In genomic region chr16:30350134-30350871, GRCh38 we compare ENCODE assay signal across 8 cellular contexts. TPM values are rescaled to one million over a fixed set of nuclear protein-coding genes. Genes with fewer than 3 reads are reported as not detected.
DNase-seq lines count a peak whose midpoint lies in the region; ATAC-seq and TF ChIP-seq lines count a peak whose summit lies in the region.

No MANE protein-coding gene starts in this region.

- intact Hi-C loops in activated naive CD4-positive, alpha-beta T cell treated with anti-CD3 and anti-CD28 coated beads for 36 hours (cut with micrococcal nuclease): no loop called here
- intact Hi-C loops in thyroid gland (cut with DNase I): no loop called here

- TF ChIP-seq CTCF in astrocyte of the cerebellum (IDR thresholded peaks at IDR 0.05; ENCODE audit: low read depth, low read length, missing control alignments) (no peak), thyroid gland (IDR thresholded peaks at IDR 0.05) (no peak)

- H3K4me3 Mint-ChIP-seq in activated naive CD4-positive, alpha-beta T cell treated with anti-CD3 and anti-CD28 coated beads for 36 hours: no peak overlapping the region

- no peaks in the 10 kb centered on the region for H3K27me3 ChIP-seq in thyroid gland

- no peaks in the 10 kb centered on the region for H3K9me3 ChIP-seq in thyroid gland

- no peaks in the 10 kb centered on the region for H3K9me3 Mint-ChIP-seq in activated naive CD4-positive, alpha-beta T cell treated with anti-CD3 and anti-CD28 coated beads for 36 hours

- ATAC-seq in HG03442 (IDR thresholded peaks at IDR 0.05; ENCODE audit: unreplicated experiment) (peak; percentile 34), HG03097 (IDR thresholded peaks at IDR 0.05; ENCODE audit: low FRiP score, unreplicated experiment) (no peak)

- in situ Hi-C loops in astrocyte of the cerebellum (cut with HindIII; ENCODE audit: low sequenced_read_pairs): no loop called here

- CTCF ChIA-PET in activated naive CD4-positive, alpha-beta T cell treated with anti-CD3 and anti-CD28 coated beads for 36 hours (lab: Charles Lee): interaction anchor here (0.5 kb wide), 1 partner anchor 36 kb away, joined by 4 read pairs; no protein-coding TSS in a partner anchor

- H3K4me3 ChIP-seq in astrocyte of the cerebellum (ENCODE audit: low read depth, low read length) (no peak overlapping the region), thyroid gland (replicated peaks in 1 of 3) (no peak overlapping the region)

- 89 to 97% methylated on average over 3 of the region's 3 CpGs for WGBS in thyroid gland, 2 donors

- no peaks in the 10 kb centered on the region for H3K27me3 Mint-ChIP-seq in activated naive CD4-positive, alpha-beta T cell treated with anti-CD3 and anti-CD28 coated beads for 36 hours (ENCODE audit: low read depth)

- peak overlapping the region in 2 of 3 donors; percentile 7 to 24 for H3K27ac ChIP-seq in thyroid gland

- peaks cover 8 to 14% of the 10 kb centered on the region in 2 donors for H3K36me3 ChIP-seq in thyroid gland

- no peak for DNase-seq in activated naive CD4-positive, alpha-beta T cell treated with anti-CD3 and anti-CD28 coated beads for 36 hours
- DNase-seq in activated naive CD4-positive, alpha-beta T cell (lab: John Stamatoyannopoulos, UW): no peak
- DNase-seq in astrocyte of the cerebellum (ENCODE audit: low read depth) (peak; percentile 41), thyroid gland (no peak), NCI-H2227 (lab: John Stamatoyannopoulos, UW; ENCODE audit: unreplicated experiment) (no peak)
- no peak for DNase-seq in effector CD4-positive, alpha-beta T cell

- TF ChIP-seq POLR2A in thyroid gland (IDR thresholded peaks at IDR 0.05): no peak

- peaks cover 23% of the 10 kb centered on the region for H3K36me3 Mint-ChIP-seq in activated naive CD4-positive, alpha-beta T cell treated with anti-CD3 and anti-CD28 coated beads for 36 hours (ENCODE audit: low read depth)

- peak overlapping the region; percentile 74 for H3K27ac Mint-ChIP-seq in activated naive CD4-positive, alpha-beta T cell treated with anti-CD3 and anti-CD28 coated beads for 36 hours

- H3K4me1 Mint-ChIP-seq in activated naive CD4-positive, alpha-beta T cell treated with anti-CD3 and anti-CD28 coated beads for 36 hours (ENCODE audit: low read depth): peaks cover 38% of the 10 kb centered on the region

- peaks cover 38 to 46% of the 10 kb centered on the region in 2 donors for H3K4me1 ChIP-seq in thyroid gland

RNA-seq across cellular contexts. Expression of gene CD2BP2, which starts 4.8 kb away (rescaled TPM):
- 10 to 100 TPM; 39.2 to 41.4 TPM for total RNA-seq in activated naive CD4-positive, alpha-beta T cell treated with anti-CD3 and anti-CD28 coated beads for 36 hours
- total RNA-seq in thyroid gland: 10 to 100 TPM; 39.1 to 68.5 (median 56.1) TPM

RNA-seq across cellular contexts. Expression of gene TBC1D10B, which starts 20.0 kb away (rescaled TPM):
- 10 to 100 TPM; 36.6 to 38.4 TPM for total RNA-seq in activated naive CD4-positive, alpha-beta T cell treated with anti-CD3 and anti-CD28 coated beads for 36 hours
- 10 to 100 TPM; 26.6 to 38.1 (median 33.5) TPM for total RNA-seq in thyroid gland

RNA-seq across cellular contexts. Expression of gene MYL11, which starts 24.3 kb away (rescaled TPM):
- under 1 TPM; 0.67 to 0.86 TPM for total RNA-seq in activated naive CD4-positive, alpha-beta T cell treated with anti-CD3 and anti-CD28 coated beads for 36 hours
- total RNA-seq in thyroid gland: not detected

RNA-seq across cellular contexts. Expression of gene SEPTIN1, which starts 32.1 kb away (rescaled TPM):
- 100 to 1,000 TPM; 133 to 134 TPM for total RNA-seq in activated naive CD4-positive, alpha-beta T cell treated with anti-CD3 and anti-CD28 coated beads for 36 hours
- total RNA-seq in thyroid gland: 1 to 10 TPM in 3 of 4 donors, under 1 TPM in 1; 0.56 to 3.4 (median 1.4) TPM

RNA-seq across cellular contexts. Expression of gene ZNF48, which starts 44.9 kb away (rescaled TPM):
- 1 to 10 TPM; 5.3 to 6.0 TPM for total RNA-seq in activated naive CD4-positive, alpha-beta T cell treated with anti-CD3 and anti-CD28 coated beads for 36 hours
- 10 to 100 TPM in 2 of 4 donors, 1 to 10 TPM in 2; 8.5 to 12.2 (median 9.4) TPM for total RNA-seq in thyroid gland
